Comparison of ENCODE assay signal across 13 cellular contexts in genomic region chr12:108234155-108234554, GRCh38.
A peak's percentile ranks its signal among the peaks of the same experiment; 100 is the strongest.
DNase-seq lines count a peak whose midpoint lies in the region; TF ChIP-seq lines count a peak whose summit lies in the region.
"Had no signal": no experiment of that assay in that cellular context is flagged by ENCODE, and none has a peak within 500 bp of the region (broad histone marks: within the 10 kb centered on the region; RNA-seq: fewer than 3 reads in every experiment).

No MANE protein-coding gene starts in this region.

- no peaks in the 10 kb centered on the region for H3K9me3 ChIP-seq in MG63
- H3K9me3 ChIP-seq: thyroid gland had no signal

- H3K4me3 ChIP-seq in MG63 (no peak overlapping the region), fibroblast of pulmonary artery (replicated peaks; ENCODE audit: low read depth, low read length) (no peak overlapping the region)
- H3K4me3 ChIP-seq: thyroid gland had no signal

- H3K27me3 ChIP-seq in MG63: no peaks in the 10 kb centered on the region; the same call in 1 of the 2 replicates
- H3K27me3 ChIP-seq: thyroid gland had no signal

- TF ChIP-seq CTCF in fibroblast of pulmonary artery (IDR thresholded peaks at IDR 0.05; ENCODE audit: low read length, missing control alignments): no peak

- in situ Hi-C loops in ACHN (cut with HindIII; ENCODE audit: low pct_ligation_motif_present, low pct_unique_long_range_greater_than_20kb, low sequenced_read_pairs): no loop called here

- H3K36me3 ChIP-seq in MG63: no peaks in the 10 kb centered on the region

- peak; percentile 2 for DNase-seq in ELR (ENCODE audit: low read depth)
- peak; percentile 33 for DNase-seq in MG63
- peak; percentile 8 for DNase-seq in fibroblast of pulmonary artery (ENCODE audit: low read depth)
- peak; percentile 7 for DNase-seq in pons (ENCODE audit: low spot score)
- DNase-seq in ACHN: no peak
- no peak for DNase-seq in NCI-H1105 treated with DMSO at 0.1 percent for 48 hours (lab: John Stamatoyannopoulos, UW)
- DNase-seq in activated T-cell treated with anti-CD3 and anti-CD28 coated beads for 4 hours: no peak
- no peak for DNase-seq in T-helper 1 cell
- DNase-seq: activated B cell treated with CpG ODN at 0.5 μM for 24 hours, caudate nucleus, mammary epithelial cell, NCI-H2081 treated with DMSO at 0.1 percent for 48 hours, thyroid gland had no signal

Comparison
In these comparisons a context has a peak if more than half of its experiments do, and no peak if none do; other contexts are left out.
1. DNase-seq: peak in ELR (single experiment), MG63 (single experiment), fibroblast of pulmonary artery (single experiment) and pons (single experiment); none in ACHN (single experiment), NCI-H1105 treated with DMSO at 0.1 percent for 48 hours (single experiment), activated T-cell treated with anti-CD3 and anti-CD28 coated beads for 4 hours (single experiment) and T-helper 1 cell (0 of 5).